Comparison of ENCODE assay signal across 8 cellular contexts in genomic region chr17:74748279-74748528, GRCh38. TPM values are rescaled to one million over a fixed set of nuclear protein-coding genes. Genes with fewer than 3 reads are reported as not detected.
DNase-seq lines count a peak whose midpoint lies in the region; ATAC-seq, FAIRE-seq and TF ChIP-seq lines count a peak whose summit lies in the region.

No MANE protein-coding gene starts in this region.

- H3K23me2 ChIP-seq in H1 (ENCODE audit: low read depth, low read length), result peaks cover 13% of the 10 kb centered on the region

- H3K9ac ChIP-seq in H1 (replicated peaks in 1 of 4; ENCODE audit: extremely low read depth in 1 of 4, low read depth in 3 of 4, low read length in 3 of 4), result no peak overlapping the region

- no peak for ATAC-seq in HG02759 (IDR thresholded peaks at IDR 0.05; ENCODE audit: unreplicated experiment)

- no peak for TF ChIP-seq EP300 in H1 (IDR thresholded peaks at IDR 0.05; ENCODE audit: borderline replicate concordance in 1 of 2, low read depth in 2 of 2, low read length in 2 of 2)

- H2BK12ac ChIP-seq in H1 (ENCODE audit: low read depth, low read length), result no peak overlapping the region

- in situ Hi-C loops in KBM-7 (cut with MboI; ENCODE audit: low pct_unique_long_range_greater_than_20kb, low sequenced_read_pairs), result no loop called here

- no peak for TF ChIP-seq CTCF in GM12864 (IDR thresholded peaks at IDR 0.05; ENCODE audit: low read depth, low read length, missing control alignments)
- TF ChIP-seq CTCF in LNCaP clone FGC (IDR thresholded peaks at IDR 0.05; ENCODE audit: control insufficient read depth, extremely low read depth, insufficient read depth), result no peak
- peak in 1 of 3 experiments; percentile 3; a peak in 1 of 4 replicates for TF ChIP-seq CTCF in H1 (IDR thresholded peaks at IDR 0.05; ENCODE audit: control extremely low read depth in 1 of 3, insufficient read depth in 1 of 3, low read depth in 1 of 3, low read length in 3 of 3)
- peak in 2 of 4 experiments; percentile 54 to 76 for TF ChIP-seq CTCF in prostate gland (IDR thresholded peaks at IDR 0.05)

- H3K56ac ChIP-seq in H1 (replicated peaks; ENCODE audit: insufficient read length, low read depth, low read length), result no peak overlapping the region

- no peak overlapping the region for H2BK15ac ChIP-seq in H1 (ENCODE audit: low read length)

- peaks cover 5 to 45% (median 25%) of the 10 kb centered on the region in 4 experiments for H3K4me1 ChIP-seq in H1 (replicated peaks in 1 of 4; ENCODE audit: control insufficient read depth in 3 of 4, insufficient read depth in 4 of 4, low read length in 3 of 4)
- peaks cover 12% of the 10 kb centered on the region for H3K4me1 ChIP-seq in prostate gland (replicated peaks)

- H3K4ac ChIP-seq in H1 (replicated peaks; ENCODE audit: insufficient read length, low read depth, low read length), result no peak overlapping the region

- FAIRE-seq in H1 (lab: Jason Lieb, UNC), result no peak

- CTCF ChIA-PET in H1 (lab: Charles Lee; ENCODE audit: partially characterized antibody), result interaction anchor here (4.5 to 4.7 kb wide), 3 partner anchors 11 to 116 kb away, joined by 68 to 388 read pairs (median 170); partner anchors contain the start of gene NAT9

- WGBS in H1 (ENCODE audit: extremely low coverage in 1 of 2, insufficient coverage in 1 of 2, insufficient read length in 1 of 2, insufficient replicate concordance in 2 of 2, low coverage in 1 of 2, low lambda C conversion rate in 2 of 2, missing lambda C conversion rate in 1 of 2), 2 experiments, result no CpG with 5 or more reads among the region's 34 CpGs
- under 1% methylated on average over 15 of the region's 34 CpGs for WGBS in prostate gland

- TF ChIP-seq RAD21 in H1 (IDR thresholded peaks at IDR 0.05 in 1 of 2, conservative IDR thresholded peaks at IDR 0.05 in 1 of 2; ENCODE audit: low read depth in 2 of 2, low read length in 2 of 2), result no peak; a peak in 1 of 4 replicates

- H2AK5ac ChIP-seq in H1 (ENCODE audit: low read depth, low read length), result no peak overlapping the region

- DNase-seq in GM12864 (ENCODE audit: low read depth) (no peak), LNCaP clone FGC (ENCODE audit: low read depth) (no peak), H1 (ENCODE audit: low read depth in 1 of 2, low spot score in 2 of 2) (peak in 1 of 2 experiments; percentile 64), prostate gland (ENCODE audit: low spot score) (no peak), KBM-7 (no peak), RKO (ENCODE audit: low spot score) (no peak)
- no peak for DNase-seq in activated CD4-positive, alpha-beta T cell treated with anti-CD3 and anti-CD28 coated beads, Interleukin-2, amount 50 U/mL, for 4 hours

- peak overlapping the region in 1 of 2 experiments; percentile 79; a peak in 2 of 4 replicates for H3K4me2 ChIP-seq in H1 (ENCODE audit: insufficient read depth in 1 of 2, low read depth in 2 of 2, low read length in 2 of 2)

- no peak overlapping the region for H3K14ac ChIP-seq in H1 (ENCODE audit: insufficient read length)

- H4K5ac ChIP-seq in H1 (ENCODE audit: insufficient read length, low read depth, low read length), result no peak overlapping the region

- H3K27ac ChIP-seq in H1 (ENCODE audit: low read depth, low read length), result no peak overlapping the region
- H3K27ac ChIP-seq in prostate gland, result peak overlapping the region; percentile 68 to 72

- H3K4me3 ChIP-seq in GM12864 (ENCODE audit: low read depth, low read length) (peak overlapping the region; percentile 50), LNCaP clone FGC (ENCODE audit: low read depth, low read length) (peak overlapping the region; percentile 98), H1 (ENCODE audit: extremely low read depth in 1 of 4, insufficient read depth in 2 of 4, low read depth in 3 of 4, low read length in 4 of 4) (peak overlapping the region in 2 of 4 experiments; percentile 4 to 91; a peak in 4 of 8 replicates), prostate gland (peak overlapping the region; percentile 93 to 99)

- H3K9me3 ChIP-seq in H1 (ENCODE audit: insufficient read depth in 2 of 2, low read depth in 1 of 2, low read length in 1 of 2) (no peaks in the 10 kb centered on the region), prostate gland (no peaks in the 10 kb centered on the region)

- peaks cover 7 to 41% of the 10 kb centered on the region in 2 experiments; a peak in 3 of 4 replicates for H3K79me2 ChIP-seq in H1 (ENCODE audit: control insufficient read depth in 1 of 2, insufficient read depth in 2 of 2, low read length in 2 of 2)

- POLR2A ChIA-PET in H1 (lab: Charles Lee; ENCODE audit: partially characterized antibody), result interaction anchor here (0.7 to 9.3 kb wide), 5 partner anchors 11 to 1831 kb away, joined by 3 to 60 read pairs (median 32); partner anchors contain the start of genes NAT9 and RAB37

- H2AFZ ChIP-seq in H1 (ENCODE audit: low read length), result no peak overlapping the region

- no peak overlapping the region for H4K8ac ChIP-seq in H1 (ENCODE audit: extremely low read depth, insufficient read depth, low read length)

- H3K18ac ChIP-seq in H1 (ENCODE audit: extremely low read depth, low read length), result no peak overlapping the region; the same call in 1 of the 2 replicates

- H2BK5ac ChIP-seq in H1 (ENCODE audit: low read depth, low read length), result no peak overlapping the region

- no peak overlapping the region for H2BK20ac ChIP-seq in H1 (ENCODE audit: low read length)

- H3K23ac ChIP-seq in H1 (ENCODE audit: insufficient read length), result no peak overlapping the region

- intact Hi-C loops in prostate gland (cut with DNase I), result no loop called here

- TF ChIP-seq POLR2A in H1 (IDR thresholded peaks at IDR 0.05; ENCODE audit: control extremely low read depth in 1 of 2, low read depth in 2 of 2, low read length in 2 of 2), result no peak
- TF ChIP-seq POLR2A in prostate gland (IDR thresholded peaks at IDR 0.05), result no peak

- H2BK120ac ChIP-seq in H1 (replicated peaks; ENCODE audit: low read depth, low read length), result no peak overlapping the region

- H3K79me1 ChIP-seq in H1 (ENCODE audit: low read depth, low read length), result peaks cover 15% of the 10 kb centered on the region

- H3K27me3 ChIP-seq in H1 (replicated peaks in 1 of 4; ENCODE audit: control insufficient read depth in 3 of 4, extremely low read depth in 1 of 4, insufficient read depth in 3 of 4, low read length in 3 of 4), result no peaks in the 10 kb centered on the region
- no peaks in the 10 kb centered on the region for H3K27me3 ChIP-seq in prostate gland (replicated peaks; ENCODE audit: insufficient read depth)

- peaks cover 19 to 26% of the 10 kb centered on the region in 2 experiments for H4K20me1 ChIP-seq in H1 (replicated peaks in 1 of 2; ENCODE audit: control insufficient read depth in 1 of 2, insufficient read depth in 2 of 2, low read length in 2 of 2)

- H4K91ac ChIP-seq in H1 (replicated peaks; ENCODE audit: insufficient read length, low read length), result no peak overlapping the region

- H3K36me3 ChIP-seq in H1 (ENCODE audit: control insufficient read depth in 2 of 4, insufficient read depth in 4 of 4, low read length in 3 of 4) (peaks cover 0 to 4% (median 0%) of the 10 kb centered on the region in 4 experiments; a peak in 1 of 8 replicates), prostate gland (no peaks in the 10 kb centered on the region)

TF ChIP-seq in H1, 55 proteins besides CTCF, POLR2A, EP300 and RAD21 (continues in another document):
- 0 out of 2 replicates have a peak, but pooled peaks have one; percentile 8 for TF ChIP-seq TCF12 (IDR thresholded peaks at IDR 0.05; ENCODE audit: low read depth, low read length)

RNA-seq across cellular contexts. Expression of gene NHERF1, which starts 0.2 kb away (rescaled TPM):
- total RNA-seq in H1 (2021; fragmentation: NEBNext Ultra II Directional; extraction: Animal tissue kit (Norgen Biotek cat#: 25700)), result 91.3 and 92.9 TPM in 2 replicates
- polyA plus RNA-seq in H1 (2011; rRNA removed), result 99.2 and 140 TPM in 2 replicates
- 107 TPM for polyA plus RNA-seq in H1 (2011; cell fraction: cytosol; rRNA removed)
- polyA plus RNA-seq in H1 (2011; cell fraction: nucleus; rRNA removed), result 85.0 TPM
- 74.7 to 102 TPM (median 92.8 TPM) in 4 replicates for polyA plus RNA-seq in H1 (2012, experiment 1 of 2)
- polyA plus RNA-seq in H1 (2012, experiment 2 of 2), result 128 TPM
- polyA plus RNA-seq in H1 (2013, experiment 1 of 2), result 121 TPM
- 130 TPM for polyA plus RNA-seq in H1 (2013, experiment 2 of 2)
- polyA minus RNA-seq in H1 (2011; rRNA and poly(A)+ RNA removed), result 57.8 and 78.7 TPM in 2 replicates
- polyA minus RNA-seq in H1 (2011; cell fraction: cytosol; rRNA and poly(A)+ RNA removed), result 43.7 TPM
- 26.3 TPM for polyA minus RNA-seq in H1 (2011; cell fraction: nucleus; rRNA and poly(A)+ RNA removed)
- total RNA-seq in prostate gland, result 100 to 1,000 TPM in 1 of 2 donors, 10 to 100 TPM in 1; 84.1 to 133 TPM

RNA-seq across cellular contexts. Expression of gene RAB37, which starts 11.1 kb away (rescaled TPM):
- 5.2 and 5.5 TPM in 2 replicates for total RNA-seq in H1 (2021; fragmentation: NEBNext Ultra II Directional; extraction: Animal tissue kit (Norgen Biotek cat#: 25700))
- polyA plus RNA-seq in H1 (2011; rRNA removed), result 6.1 and 6.6 TPM in 2 replicates
- 9.7 TPM for polyA plus RNA-seq in H1 (2011; cell fraction: cytosol; rRNA removed)
- 13.3 TPM for polyA plus RNA-seq in H1 (2011; cell fraction: nucleus; rRNA removed)
- polyA plus RNA-seq in H1 (2012, experiment 1 of 2), result 5.0 to 7.8 TPM (median 6.5 TPM) in 4 replicates
- 4.2 TPM for polyA plus RNA-seq in H1 (2012, experiment 2 of 2)
- 6.1 TPM for polyA plus RNA-seq in H1 (2013, experiment 1 of 2)
- 5.8 TPM for polyA plus RNA-seq in H1 (2013, experiment 2 of 2)
- polyA minus RNA-seq in H1 (2011; rRNA and poly(A)+ RNA removed), result 4.4 and 12.4 TPM in 2 replicates
- 7.9 TPM for polyA minus RNA-seq in H1 (2011; cell fraction: cytosol; rRNA and poly(A)+ RNA removed)
- polyA minus RNA-seq in H1 (2011; cell fraction: nucleus; rRNA and poly(A)+ RNA removed), result 2.7 TPM
- total RNA-seq in prostate gland, result 1 to 10 TPM; 1.6 to 2.2 TPM

RNA-seq across cellular contexts. Expression of gene NAT9, which starts 27.9 kb away (rescaled TPM):
- total RNA-seq in H1 (2021; fragmentation: NEBNext Ultra II Directional; extraction: Animal tissue kit (Norgen Biotek cat#: 25700)), result 40.6 and 42.7 TPM in 2 replicates
- 32.3 and 42.4 TPM in 2 replicates for polyA plus RNA-seq in H1 (2011; rRNA removed)
- 67.6 TPM for polyA plus RNA-seq in H1 (2011; cell fraction: cytosol; rRNA removed)
- 198 TPM for polyA plus RNA-seq in H1 (2011; cell fraction: nucleus; rRNA removed)
- polyA plus RNA-seq in H1 (2012, experiment 1 of 2), result 49.1 to 72.7 TPM (median 58.9 TPM) in 4 replicates
- polyA plus RNA-seq in H1 (2012, experiment 2 of 2), result 32.4 TPM
- 28.5 TPM for polyA plus RNA-seq in H1 (2013, experiment 1 of 2)
- polyA plus RNA-seq in H1 (2013, experiment 2 of 2), result 24.6 TPM
- polyA minus RNA-seq in H1 (2011; rRNA and poly(A)+ RNA removed), result 39.6 and 41.7 TPM in 2 replicates
- 18.8 TPM for polyA minus RNA-seq in H1 (2011; cell fraction: cytosol; rRNA and poly(A)+ RNA removed)
- polyA minus RNA-seq in H1 (2011; cell fraction: nucleus; rRNA and poly(A)+ RNA removed), result 50.9 TPM
- 10 to 100 TPM; 29.6 to 49.3 TPM for total RNA-seq in prostate gland

RNA-seq across cellular contexts. Expression of gene CD300LF, which starts 35.5 kb away (rescaled TPM):
- total RNA-seq in H1 (2021; fragmentation: NEBNext Ultra II Directional; extraction: Animal tissue kit (Norgen Biotek cat#: 25700)), result not detected in 2 replicates
- polyA plus RNA-seq in H1 (2011; rRNA removed), result not detected in 2 replicates
- polyA plus RNA-seq in H1 (2011; cell fraction: cytosol; rRNA removed), result not detected
- not detected for polyA plus RNA-seq in H1 (2011; cell fraction: nucleus; rRNA removed)
- not detected in 4 replicates for polyA plus RNA-seq in H1 (2012, experiment 1 of 2)
- not detected for polyA plus RNA-seq in H1 (2012, experiment 2 of 2)
- not detected for polyA plus RNA-seq in H1 (2013, experiment 1 of 2)
- not detected for polyA plus RNA-seq in H1 (2013, experiment 2 of 2)
- not detected in 2 replicates for polyA minus RNA-seq in H1 (2011; rRNA and poly(A)+ RNA removed)
- polyA minus RNA-seq in H1 (2011; cell fraction: cytosol; rRNA and poly(A)+ RNA removed), result not detected
- not detected for polyA minus RNA-seq in H1 (2011; cell fraction: nucleus; rRNA and poly(A)+ RNA removed)
- total RNA-seq in prostate gland, result 1 to 10 TPM in 1 of 2 donors, under 1 TPM in 1; 0.59 to 1.2 TPM
